ENCODE assay signal across 28 cellular contexts in the genomic region with DNA sequence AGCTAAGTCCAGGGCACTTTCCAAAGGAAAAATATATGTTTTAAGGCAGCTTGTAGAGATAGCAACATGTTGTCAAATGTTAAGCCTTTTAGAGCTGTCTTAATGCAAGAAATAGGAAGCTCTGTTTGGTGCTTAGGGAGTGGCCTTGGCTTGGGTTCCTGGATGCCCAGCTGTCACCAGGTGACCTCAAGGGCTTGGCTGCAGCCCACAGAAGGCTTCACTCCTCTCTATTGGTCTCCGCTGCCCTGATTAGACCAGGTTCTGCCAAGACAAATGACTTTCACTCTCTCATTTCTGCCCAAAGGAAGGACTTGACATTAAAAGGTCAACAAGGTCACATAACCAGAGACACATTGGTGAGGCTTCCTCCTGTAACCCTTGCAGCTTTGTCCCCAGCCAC.
"Had no signal": no experiment of that assay in that cellular context is flagged by ENCODE, and none has a peak within 500 bp of the region (broad histone marks: within the 10 kb centered on the region; RNA-seq: fewer than 3 reads in every experiment).

No MANE protein-coding gene starts in this region.

- ATAC-seq: left colon; left lung; lower lobe of right lung; mucosa of descending colon; naive thymus-derived CD8-positive, alpha-beta T cell; right lobe of liver; stimulated activated naive B cell treated with anti-CD40 and anti-IgM and Interleukin-4, amounts not matched to agents 10 μg/mL and 1 μg/mL and 100 μg/mL, for 72 hours; stimulated activated naive CD8-positive, alpha-beta T cell treated with anti-CD3 and anti-CD28 coated beads, Interleukin-15, Interleukin-2, amounts not matched to agents 100 U/mL and 50 U/mL, for 24 hours had no signal

- H3K36me3 ChIP-seq: left lung, lower lobe of right lung, neural progenitor cell, neutrophil, ovary, right atrium auricular region, right lobe of liver, stomach, thyroid gland, transverse colon, upper lobe of left lung, vagina had no signal

- H3K9ac ChIP-seq: neural progenitor cell had no signal

- H3K27ac ChIP-seq: left lung, lower lobe of right lung, neural progenitor cell, neutrophil, ovary, right atrium auricular region, right lobe of liver, stomach, testis, thyroid gland, transverse colon, upper lobe of left lung, vagina had no signal

- H3K27me3 ChIP-seq: neural progenitor cell, ovary, right atrium auricular region, right lobe of liver, testis, thyroid gland, transverse colon, upper lobe of left lung, vagina had no signal

- H2AFZ ChIP-seq: neural progenitor cell had no signal

- DNase-seq: hypothalamus; immature natural killer cell; kidney; left colon; left lung; lower lobe of right lung; mammary epithelial cell; mesenchymal stem cell; midbrain; mucosa of descending colon; naive thymus-derived CD8-positive, alpha-beta T cell; occipital lobe; ovary; right lobe of liver; stimulated activated CD4-positive, alpha-beta T cell treated with anti-CD3 and anti-CD28 coated beads, Interleukin-1b, Interleukin-23, amount 100 ng/mL, for 48 hours; stimulated activated CD4-positive, alpha-beta T cell treated with anti-CD3 and anti-CD28 coated beads, Interleukin-4, amount 100 ng/mL, for 1 hour; stimulated activated naive B cell treated with anti-CD40 and anti-IgM and Interleukin-4, amounts not matched to agents 10 μg/mL and 1 μg/mL and 100 μg/mL, for 72 hours; stimulated activated naive CD8-positive, alpha-beta T cell treated with anti-CD3 and anti-CD28 coated beads, Interleukin-15, Interleukin-2, amounts not matched to agents 100 U/mL and 50 U/mL, for 24 hours; stomach; testis; transverse colon; upper lobe of left lung had no signal

- H3K4me1 ChIP-seq: left lung, lower lobe of right lung, neural progenitor cell, right atrium auricular region, right lobe of liver, stomach, testis, thyroid gland, transverse colon, upper lobe of left lung, vagina had no signal

- H3K9me3 ChIP-seq: neutrophil, ovary, testis, thyroid gland, transverse colon, vagina had no signal

- H3K4me3 ChIP-seq: left lung, lower lobe of right lung, mucosa of descending colon, neural progenitor cell, ovary, right atrium auricular region, right lobe of liver, smooth muscle cell, stomach, testis, thyroid gland, transverse colon, upper lobe of left lung, vagina had no signal

- H3K4me2 ChIP-seq: neural progenitor cell, smooth muscle cell had no signal
